Comparison of ENCODE assay signal across 24 cellular contexts in the genomic region with DNA sequence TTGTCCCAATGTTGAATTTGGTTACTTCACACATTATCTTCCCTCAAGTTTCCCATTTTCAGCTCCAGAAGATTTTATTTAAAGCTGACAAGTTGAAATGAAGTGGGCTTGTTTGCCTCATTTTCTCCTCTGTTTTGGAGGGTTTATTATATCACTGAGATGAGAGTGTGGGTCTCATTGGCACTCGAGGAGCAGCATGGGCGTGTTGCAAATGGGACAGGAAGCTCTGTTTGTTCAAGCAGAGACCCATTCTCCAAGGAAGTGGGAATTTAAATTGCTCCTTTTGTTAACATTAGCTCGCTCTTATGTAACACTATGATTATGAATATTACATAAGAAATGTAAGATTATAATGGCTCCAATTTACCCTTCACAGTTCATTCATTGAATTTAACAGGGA.
"Had no signal": no experiment of that assay in that cellular context is flagged by ENCODE, and none has a peak within 500 bp of the region (broad histone marks: within the 10 kb centered on the region; RNA-seq: fewer than 3 reads in every experiment).

No MANE protein-coding gene starts in this region.

- H3K36me3 ChIP-seq: esophagus squamous epithelium, left lung, prostate gland, spleen, tibial artery, upper lobe of left lung had no signal

- H3K27me3 Mint-ChIP-seq: effector memory CD8-positive, alpha-beta T cell; naive thymus-derived CD4-positive, alpha-beta T cell; stimulated activated memory B cell treated with anti-CD40 and anti-IgM and Interleukin-4, amounts not matched to agents 10 μg/mL and 1 μg/mL and 100 μg/mL, for 72 hours had no signal

- H3K9me3 Mint-ChIP-seq: effector memory CD8-positive, alpha-beta T cell; nephron progenitor cell; stimulated activated memory B cell treated with anti-CD40 and anti-IgM and Interleukin-4, amounts not matched to agents 10 μg/mL and 1 μg/mL and 100 μg/mL, for 72 hours had no signal

- H3K27me3 ChIP-seq: esophagus squamous epithelium, hepatocyte, left lung, spleen, testis, tibial artery, upper lobe of left lung had no signal

- H3K27ac Mint-ChIP-seq: effector memory CD8-positive, alpha-beta T cell; immature natural killer cell; naive thymus-derived CD4-positive, alpha-beta T cell; nephron progenitor cell; stimulated activated memory B cell treated with anti-CD40 and anti-IgM and Interleukin-4, amounts not matched to agents 10 μg/mL and 1 μg/mL and 100 μg/mL, for 72 hours had no signal

- H3K4me1 Mint-ChIP-seq: immature natural killer cell, nephron progenitor cell had no signal

- H3K27ac ChIP-seq: esophagus squamous epithelium, hepatocyte, left lung, prostate gland, skin epidermis, spleen, testis, tibial artery, upper lobe of left lung had no signal

- DNase-seq: cerebellar nuclear complex; cortex of kidney; effector memory CD8-positive, alpha-beta T cell; erythroblast; esophagus squamous epithelium; immature natural killer cell; kidney; left lung; mesendoderm; midbrain; naive thymus-derived CD4-positive, alpha-beta T cell; nephron progenitor cell; right cardiac atrium; spleen; stimulated activated CD4-positive, alpha-beta T cell treated with anti-CD3 and anti-CD28 coated beads, Interleukin-4, amount 100 ng/mL, for 4 hours; stimulated activated naive CD8-positive, alpha-beta T cell treated with anti-CD3 and anti-CD28 coated beads, Interleukin-15, Interleukin-2, amounts not matched to agents 100 U/mL and 50 U/mL, for 24 hours; substantia nigra; testis; tibial artery; upper lobe of left lung had no signal

- H3K4me1 ChIP-seq: esophagus squamous epithelium, left lung, prostate gland, spleen, testis, tibial artery, upper lobe of left lung had no signal

- H3K79me2 ChIP-seq: hepatocyte had no signal

- H3K36me3 Mint-ChIP-seq: immature natural killer cell; naive thymus-derived CD4-positive, alpha-beta T cell; stimulated activated memory B cell treated with anti-CD40 and anti-IgM and Interleukin-4, amounts not matched to agents 10 μg/mL and 1 μg/mL and 100 μg/mL, for 72 hours had no signal

- H3K4me2 ChIP-seq: hepatocyte had no signal

- H3K4me3 Mint-ChIP-seq: effector memory CD8-positive, alpha-beta T cell; immature natural killer cell; naive thymus-derived CD4-positive, alpha-beta T cell; nephron progenitor cell; stimulated activated memory B cell treated with anti-CD40 and anti-IgM and Interleukin-4, amounts not matched to agents 10 μg/mL and 1 μg/mL and 100 μg/mL, for 72 hours had no signal

- ATAC-seq: effector memory CD8-positive, alpha-beta T cell; left lung; naive thymus-derived CD4-positive, alpha-beta T cell; right cardiac atrium; stimulated activated memory B cell treated with anti-CD40 and anti-IgM and Interleukin-4, amounts not matched to agents 10 μg/mL and 1 μg/mL and 100 μg/mL, for 72 hours; stimulated activated naive CD8-positive, alpha-beta T cell treated with anti-CD3 and anti-CD28 coated beads, Interleukin-15, Interleukin-2, amounts not matched to agents 100 U/mL and 50 U/mL, for 24 hours had no signal

- H2AFZ ChIP-seq: hepatocyte had no signal

- H3K4me3 ChIP-seq: esophagus squamous epithelium, hepatocyte, left lung, prostate gland, skin epidermis, spleen, testis, tibial artery, upper lobe of left lung had no signal

- H3K9me3 ChIP-seq: esophagus squamous epithelium, left lung, prostate gland, spleen, testis, tibial artery, upper lobe of left lung had no signal
